28 cellular contexts compared by ENCODE assay signal in genomic region chr7:54690892-54691291, GRCh38.
"Had no signal": no experiment of that assay in that cellular context is flagged by ENCODE, and none has a peak within 500 bp of the region (broad histone marks: within the 10 kb centered on the region; RNA-seq: fewer than 3 reads in every experiment).

No MANE protein-coding gene starts in this region.

- H3K4me3 ChIP-seq: Peyer's patch, SJSA1 had no signal

- H3K9me2 ChIP-seq: SK-N-SH had no signal

- H3K27me3 ChIP-seq: Peyer's patch had no signal

- H3K36me3 ChIP-seq: Peyer's patch, SJSA1 had no signal

- H3K27ac ChIP-seq: Peyer's patch, SJSA1 had no signal

- DNase-seq: Karpas-422, MM.1S, MV-4-11, NCI-H1092, NCI-H1105, NCI-H1417 treated with DMSO at 0.1 percent for 48 hours, NCI-H1436 treated with DMSO at 0.1 percent for 48 hours, NCI-H1694 treated with DMSO at 0.1 percent for 48 hours, NCI-H187 treated with DMSO at 0.1 percent for 48 hours, NCI-H2029, NCI-H2081, NCI-H2171, NCI-H226, NCI-H446 treated with DMSO at 0.1 percent for 48 hours, NCI-H510A, NCI-H524, NCI-H526, NCI-H69, NCI-H748 treated with DMSO at 0.1 percent for 48 hours, NCI-H82, Peyer's patch, Right ventricle myocardium superior, RPMI8226, SHP77 treated with DMSO at 0.1 percent for 48 hours, SK-N-SH, SW 1271, T-helper 1 cell had no signal

- H3K4me1 ChIP-seq: Peyer's patch, SJSA1 had no signal

- H3K9me3 ChIP-seq: Peyer's patch, SJSA1, SK-N-SH had no signal

- H3K4me2 ChIP-seq: SK-N-SH had no signal
